9 cellular contexts compared by ENCODE assay signal in genomic region chr16:1330260-1330914, GRCh38. TPM values are rescaled to one million over a fixed set of nuclear protein-coding genes. Genes with fewer than 3 reads are reported as not detected.
A peak's percentile ranks its signal among the peaks of the same experiment; 100 is the strongest.
DNase-seq lines count a peak whose midpoint lies in the region; ATAC-seq and TF ChIP-seq lines count a peak whose summit lies in the region.
"Had no signal": no experiment of that assay in that cellular context is flagged by ENCODE, and none has a peak within 500 bp of the region (broad histone marks: within the 10 kb centered on the region; RNA-seq: fewer than 3 reads in every experiment).

No MANE protein-coding gene starts in this region.

- H3K27ac ChIP-seq in neutrophil, result no peak overlapping the region
- H3K27ac ChIP-seq in CD8-positive, alpha-beta memory T cell (ENCODE audit: low read depth, low read length), result no peak overlapping the region

- H3K4me1 ChIP-seq in neutrophil (ENCODE audit: control insufficient read depth in 1 of 2, insufficient read depth in 1 of 2, low read depth in 1 of 2, low read length in 1 of 2), result peaks cover 12 to 29% of the 10 kb centered on the region in 2 experiments
- peaks cover 27% of the 10 kb centered on the region for H3K4me1 ChIP-seq in CD8-positive, alpha-beta memory T cell (ENCODE audit: insufficient read depth, low read length)

- H3K4me1 Mint-ChIP-seq in CD8-positive, alpha-beta memory T cell, result peaks cover 12 to 29% (median 14%) of the 10 kb centered on the region in 3 donors

- peak; percentile 11 for DNase-seq in SKM-1 treated with dmso at 0.1 percent for 144 hours (lab: John Stamatoyannopoulos, UW; ENCODE audit: unreplicated experiment)
- DNase-seq in SKM-1 (lab: John Stamatoyannopoulos, UW; ENCODE audit: unreplicated experiment), result no peak
- DNase-seq in choroid plexus epithelial cell (ENCODE audit: low read depth), result no peak
- DNase-seq in CD8-positive, alpha-beta memory T cell, result no peak
- DNase-seq: NCI-H774 had no signal

- H3K36me3 ChIP-seq in neutrophil, result peaks cover 17% of the 10 kb centered on the region
- no peaks in the 10 kb centered on the region for H3K36me3 ChIP-seq in CD8-positive, alpha-beta memory T cell (ENCODE audit: insufficient read depth, low read length)

- TF ChIP-seq EP300 in Ishikawa (IDR thresholded peaks at IDR 0.05; ENCODE audit: borderline replicate concordance), result no peak

- peaks cover 0 to 10% (median 3%) of the 10 kb centered on the region in 3 donors for H3K36me3 Mint-ChIP-seq in CD8-positive, alpha-beta memory T cell

- H3K4me3 ChIP-seq in choroid plexus epithelial cell (ENCODE audit: low read depth, low read length), result no peak overlapping the region
- no peak overlapping the region for H3K4me3 ChIP-seq in neutrophil (ENCODE audit: low read depth in 1 of 2, low read length in 1 of 2)
- no peak overlapping the region for H3K4me3 ChIP-seq in CD8-positive, alpha-beta memory T cell (ENCODE audit: low read length)

- no peak for ATAC-seq in GM19328 (IDR thresholded peaks at IDR 0.05; ENCODE audit: unreplicated experiment)
- ATAC-seq in GM21381 (IDR thresholded peaks at IDR 0.05; ENCODE audit: unreplicated experiment), result no peak

- CTCF ChIA-PET in CD8-positive, alpha-beta memory T cell (lab: Charles Lee), result interaction anchor here (0.7 to 1.5 kb wide), 2 partner anchors 11 to 370 kb away, joined by 3 read pairs; no protein-coding TSS in a partner anchor

- peak; percentile 58 for TF ChIP-seq CTCF in choroid plexus epithelial cell (conservative IDR thresholded peaks at IDR 0.05; ENCODE audit: low read depth, low read length)
- peak; percentile 47 for TF ChIP-seq CTCF in neutrophil (IDR thresholded peaks at IDR 0.05)

- H3K27ac Mint-ChIP-seq in CD8-positive, alpha-beta memory T cell, result no peak overlapping the region

- H3K4me3 Mint-ChIP-seq in CD8-positive, alpha-beta memory T cell, result no peak overlapping the region

- TF ChIP-seq RAD21 in Ishikawa (IDR thresholded peaks at IDR 0.05; ENCODE audit: low read depth), result peak; percentile 32; the same call in 1 of the 2 replicates

- no peaks in the 10 kb centered on the region for H3K9me3 ChIP-seq in neutrophil
- H3K9me3 ChIP-seq in CD8-positive, alpha-beta memory T cell (ENCODE audit: low read length), result no peaks in the 10 kb centered on the region

- POLR2A ChIA-PET in CD8-positive, alpha-beta memory T cell (lab: Charles Lee), result interaction anchor here (0.6 to 2.2 kb wide), 3 partner anchors 21 to 876 kb away, joined by 5 to 7 read pairs (median 5); partner anchors contain the start of gene UBE2I

- peaks cover 55% of the 10 kb centered on the region for H3K27me3 ChIP-seq in neutrophil
- peaks cover 23% of the 10 kb centered on the region for H3K27me3 ChIP-seq in CD8-positive, alpha-beta memory T cell (ENCODE audit: insufficient read depth, low read length, poor library complexity, severe bottlenecking)

- peaks cover 3 to 9% of the 10 kb centered on the region in 2 donors for H3K27me3 Mint-ChIP-seq in CD8-positive, alpha-beta memory T cell

- peaks cover 0 to 2% (median 0%) of the 10 kb centered on the region in 5 donors for H3K9me3 Mint-ChIP-seq in CD8-positive, alpha-beta memory T cell

TF ChIP-seq in Ishikawa, 13 proteins besides CTCF, POLR2A, EP300 and RAD21:
- TF ChIP-seq EGR1 (IDR thresholded peaks at IDR 0.05), result no peak

RNA-seq across cellular contexts. Expression of gene BAIAP3, which starts 3.1 kb away (rescaled TPM):
- 1 to 10 TPM; 7.2 to 7.5 TPM for total RNA-seq in CD8-positive, alpha-beta memory T cell
- 8.3 TPM for polyA plus RNA-seq in CD8-positive, alpha-beta memory T cell

RNA-seq across cellular contexts. Expression of gene UBE2I, which starts 21.0 kb away (rescaled TPM):
- 100 to 1,000 TPM; 238 to 257 TPM for total RNA-seq in CD8-positive, alpha-beta memory T cell
- polyA plus RNA-seq in CD8-positive, alpha-beta memory T cell, result 101 TPM

RNA-seq across cellular contexts. Expression of gene TSR3, which starts 21.3 kb away (rescaled TPM):
- 100 to 1,000 TPM in 1 of 2 experiments, 10 to 100 TPM in 1; 91.8 to 102 TPM for total RNA-seq in CD8-positive, alpha-beta memory T cell
- polyA plus RNA-seq in CD8-positive, alpha-beta memory T cell, result 109 TPM

RNA-seq across cellular contexts. Expression of gene GNPTG, which starts 21.3 kb away (rescaled TPM):
- 10 to 100 TPM; 32.3 to 34.4 TPM for total RNA-seq in CD8-positive, alpha-beta memory T cell
- 63.3 TPM for polyA plus RNA-seq in CD8-positive, alpha-beta memory T cell
